ENCODE assay signal across 25 cellular contexts in the genomic region with DNA sequence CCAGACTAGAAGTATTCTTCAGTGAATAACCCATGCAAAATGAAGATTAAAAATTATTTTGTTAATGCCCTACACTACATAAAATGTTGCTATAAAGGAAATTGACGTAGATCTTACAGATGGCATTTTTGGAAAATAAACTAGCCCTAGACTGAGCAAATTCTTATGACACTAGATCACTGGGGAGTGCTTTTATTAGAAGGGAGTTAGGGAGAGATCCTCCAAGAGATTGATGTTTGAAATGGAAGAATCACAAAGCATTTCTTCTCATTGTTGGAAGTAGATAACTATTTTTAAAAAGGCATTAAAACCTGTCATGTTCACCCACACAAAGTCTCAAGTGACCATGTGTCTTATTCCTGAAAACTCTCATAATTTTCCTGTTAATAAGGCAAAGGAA.
DNase-seq lines count a peak whose midpoint lies in the region; ATAC-seq, FAIRE-seq and TF ChIP-seq lines count a peak whose summit lies in the region.
"Had no signal": no experiment of that assay in that cellular context is flagged by ENCODE, and none has a peak within 500 bp of the region (broad histone marks: within the 10 kb centered on the region; RNA-seq: fewer than 3 reads in every experiment).

No MANE protein-coding gene starts in this region.

- H3K27ac ChIP-seq in SJCRH30 (peak overlapping the region; percentile 29), fibroblast of lung (ENCODE audit: insufficient read depth, low read length) (peak overlapping the region; percentile 29)
- H3K27ac ChIP-seq: ovary, Peyer's patch, thoracic aorta had no signal

- H3K4me1 Mint-ChIP-seq in osteocyte (ENCODE audit: unreplicated experiment), result peaks cover 17% of the 10 kb centered on the region
- H3K4me1 Mint-ChIP-seq: stimulated activated memory B cell treated with anti-CD40 and anti-IgM and Interleukin-4, amounts not matched to agents 10 μg/mL and 1 μg/mL and 100 μg/mL, for 72 hours had no signal

- H3K36me3 ChIP-seq in SJCRH30 (no peaks in the 10 kb centered on the region), fibroblast of lung (ENCODE audit: control insufficient read depth, insufficient read depth, low read length) (no peaks in the 10 kb centered on the region)
- H3K36me3 ChIP-seq: ovary, Peyer's patch, thoracic aorta had no signal

- no peaks in the 10 kb centered on the region for H3K79me2 ChIP-seq in fibroblast of lung (ENCODE audit: control insufficient read depth, insufficient read depth, low read length)

- no peak for TF ChIP-seq CTCF in fibroblast of lung (conservative IDR thresholded peaks at IDR 0.05 in 1 of 2, IDR thresholded peaks at IDR 0.05 in 1 of 2; ENCODE audit: low read depth in 1 of 2, low read length in 2 of 2)
- no peak for TF ChIP-seq CTCF in osteocyte (IDR thresholded peaks at IDR 0.05)

- DNase-seq in EH (ENCODE audit: low read depth) (peak; percentile 91), SJCRH30 (no peak), fibroblast of lung (ENCODE audit: low read depth in 2 of 2) (peak; percentile 43 to 87), osteocyte (ENCODE audit: extremely low spot score, unreplicated experiment) (no peak), hippocampal formation (lab: John Stamatoyannopoulos, UW) (no peak), HTR-8/SVneo (ENCODE audit: insufficient read length, low spot score) (no peak)
- DNase-seq: activated CD4-positive, CD25-positive, alpha-beta regulatory T cell; activated CD8-positive, alpha-beta T cell treated with anti-CD3 and anti-CD28 coated beads, Interleukin-2, amount 10 ng/mL, durations not matched to agents 7 days and 5 days; activated naive CD4-positive, alpha-beta T cell treated with Interleukin-2 at 50 U/mL for 16 hours; activated T-cell treated with anti-CD3 and anti-CD28 coated beads, Interleukin-2, amount 50 U/mL, for 1 hour; AML-193; DMS79 treated with DMSO at 0.1 percent for 48 hours; endodermal cell; hypothalamus; Kasumi-1; NCI-H1092 treated with DMSO at 0.1 percent for 48 hours; NCI-H2107; NCI-H510A; ovary; Peyer's patch; right cardiac atrium had no signal

- H3K27me3 ChIP-seq in SJCRH30, result no peaks in the 10 kb centered on the region
- H3K27me3 ChIP-seq in fibroblast of lung (ENCODE audit: control insufficient read depth, insufficient read depth, low read length), result no peaks in the 10 kb centered on the region
- H3K27me3 ChIP-seq: ovary, Peyer's patch had no signal

- no peak overlapping the region for H3K4me3 Mint-ChIP-seq in osteocyte (ENCODE audit: unreplicated experiment)
- H3K4me3 Mint-ChIP-seq: activated CD8-positive, alpha-beta T cell treated with anti-CD3 and anti-CD28 coated beads, Interleukin-2, amount 10 ng/mL, durations not matched to agents 7 days and 5 days; endodermal cell; stimulated activated memory B cell treated with anti-CD40 and anti-IgM and Interleukin-4, amounts not matched to agents 10 μg/mL and 1 μg/mL and 100 μg/mL, for 72 hours had no signal

- no peaks in the 10 kb centered on the region for H4K20me1 ChIP-seq in fibroblast of lung (ENCODE audit: control insufficient read depth, extremely low read depth, insufficient read depth, low read length)

- H3K27ac Mint-ChIP-seq in osteocyte (ENCODE audit: unreplicated experiment), result peak overlapping the region; percentile 56
- H3K27ac Mint-ChIP-seq: activated CD8-positive, alpha-beta T cell treated with anti-CD3 and anti-CD28 coated beads, Interleukin-2, amount 10 ng/mL, durations not matched to agents 7 days and 5 days; endodermal cell; stimulated activated memory B cell treated with anti-CD40 and anti-IgM and Interleukin-4, amounts not matched to agents 10 μg/mL and 1 μg/mL and 100 μg/mL, for 72 hours had no signal

- no peak overlapping the region for H2AFZ ChIP-seq in fibroblast of lung (ENCODE audit: low read length)

- 0 out of 2 replicates have a peak, but pooled peaks cover 4% of the 10 kb centered on the region for H3K9me3 ChIP-seq in SJCRH30 (replicated peaks)
- no peaks in the 10 kb centered on the region for H3K9me3 ChIP-seq in fibroblast of lung (ENCODE audit: control insufficient read depth, insufficient read depth, low read depth, low read length)
- H3K9me3 ChIP-seq: ovary, Peyer's patch, thoracic aorta had no signal

- H3K9ac ChIP-seq in fibroblast of lung (ENCODE audit: insufficient read depth, low read length), result no peak overlapping the region

- H3K4me1 ChIP-seq in SJCRH30, result peaks cover 10% of the 10 kb centered on the region
- H3K4me1 ChIP-seq in fibroblast of lung (ENCODE audit: control insufficient read depth, extremely low read depth, insufficient read depth, low read length), result no peaks in the 10 kb centered on the region
- H3K4me1 ChIP-seq: Peyer's patch had no signal

- H3K4me3 ChIP-seq in SJCRH30 (no peak overlapping the region), fibroblast of lung (replicated peaks in 1 of 4; ENCODE audit: control extremely low read depth in 1 of 4, insufficient read depth in 1 of 4, low read depth in 3 of 4, low read length in 4 of 4) (no peak overlapping the region)
- H3K4me3 ChIP-seq: ovary, Peyer's patch, thoracic aorta had no signal

- no peak overlapping the region for H3K4me2 ChIP-seq in fibroblast of lung (ENCODE audit: extremely low read depth, insufficient read depth, low read length)

- peaks cover 3% of the 10 kb centered on the region for H3K9me3 Mint-ChIP-seq in osteocyte (ENCODE audit: unreplicated experiment)
- H3K9me3 Mint-ChIP-seq: stimulated activated memory B cell treated with anti-CD40 and anti-IgM and Interleukin-4, amounts not matched to agents 10 μg/mL and 1 μg/mL and 100 μg/mL, for 72 hours had no signal

- ATAC-seq in GM21619 (IDR thresholded peaks at IDR 0.05; ENCODE audit: unreplicated experiment) (no peak), GM19397 (IDR thresholded peaks at IDR 0.05; ENCODE audit: unreplicated experiment) (no peak)
- ATAC-seq: activated CD8-positive, alpha-beta T cell treated with anti-CD3 and anti-CD28 coated beads, Interleukin-2, amount 10 ng/mL, durations not matched to agents 7 days and 5 days; right cardiac atrium; stimulated activated memory B cell treated with anti-CD40 and anti-IgM and Interleukin-4, amounts not matched to agents 10 μg/mL and 1 μg/mL and 100 μg/mL, for 72 hours had no signal

- no peak for FAIRE-seq in HTR-8/SVneo (lab: Jason Lieb, UNC)

- no peaks in the 10 kb centered on the region for H3K27me3 Mint-ChIP-seq in osteocyte (ENCODE audit: unreplicated experiment)
- H3K27me3 Mint-ChIP-seq: stimulated activated memory B cell treated with anti-CD40 and anti-IgM and Interleukin-4, amounts not matched to agents 10 μg/mL and 1 μg/mL and 100 μg/mL, for 72 hours had no signal

- H3K36me3 Mint-ChIP-seq in osteocyte (ENCODE audit: unreplicated experiment), result no peaks in the 10 kb centered on the region
- H3K36me3 Mint-ChIP-seq: stimulated activated memory B cell treated with anti-CD40 and anti-IgM and Interleukin-4, amounts not matched to agents 10 μg/mL and 1 μg/mL and 100 μg/mL, for 72 hours had no signal

Comparison
In these comparisons a context has a peak if more than half of its experiments do, and no peak if none do; other contexts are left out.
1. DNase-seq: peak in EH (single experiment) and fibroblast of lung (2 of 2); none in SJCRH30 (0 of 2), osteocyte (single experiment), hippocampal formation (0 of 2) and HTR-8/SVneo (single experiment).